Comparison of ENCODE assay signal across 9 cellular contexts in genomic region chr19:42284066-42284501, GRCh38. TPM values are rescaled to one million over a fixed set of nuclear protein-coding genes. Genes with fewer than 3 reads are reported as not detected.
DNase-seq lines count a peak whose midpoint lies in the region; ATAC-seq and TF ChIP-seq lines count a peak whose summit lies in the region.
"Had no signal": no experiment of that assay in that cellular context is flagged by ENCODE, and none has a peak within 500 bp of the region (broad histone marks: within the 10 kb centered on the region; RNA-seq: fewer than 3 reads in every experiment).

No MANE protein-coding gene starts in this region.

- peak; percentile 29 for ATAC-seq in GM19452 (IDR thresholded peaks at IDR 0.05; ENCODE audit: unreplicated experiment)
- ATAC-seq in HG03565 (IDR thresholded peaks at IDR 0.05; ENCODE audit: unreplicated experiment): peak; percentile 24
- ATAC-seq in Right ventricle myocardium superior (ENCODE audit: poor library complexity): peak; percentile 23

- H3K4me3 ChIP-seq in vagina: peak overlapping the region; percentile 66 to 90

- no peak overlapping the region for H3K27ac Mint-ChIP-seq in activated naive CD4-positive, alpha-beta T cell treated with anti-CD3 and anti-CD28 coated beads for 36 hours

- H3K4me3 Mint-ChIP-seq in activated naive CD4-positive, alpha-beta T cell treated with anti-CD3 and anti-CD28 coated beads for 36 hours: peak overlapping the region; percentile 7

- peaks cover 64% of the 10 kb centered on the region for H3K4me1 ChIP-seq in vagina

- CTCF ChIA-PET in activated naive CD4-positive, alpha-beta T cell treated with anti-CD3 and anti-CD28 coated beads for 36 hours (lab: Charles Lee): no interaction called here

- peaks cover 38% of the 10 kb centered on the region for H3K4me1 Mint-ChIP-seq in activated naive CD4-positive, alpha-beta T cell treated with anti-CD3 and anti-CD28 coated beads for 36 hours (ENCODE audit: low read depth)

- H3K36me3 ChIP-seq in vagina: peaks cover 0 to 21% of the 10 kb centered on the region in 2 donors

- no peaks in the 10 kb centered on the region for H3K9me3 ChIP-seq in vagina

- peak overlapping the region; percentile 100 for H3K27ac ChIP-seq in vagina

- no peak for TF ChIP-seq CTCF in vagina (IDR thresholded peaks at IDR 0.05)

- intact Hi-C loops in activated naive CD4-positive, alpha-beta T cell treated with anti-CD3 and anti-CD28 coated beads for 36 hours (cut with micrococcal nuclease): no loop called here
- intact Hi-C loops in Right ventricle myocardium superior (cut with DNase I) (no loop called here), posterior vena cava (cut with DNase I) (no loop called here), vagina (cut with DNase I) (no loop called here)

- no peaks in the 10 kb centered on the region for H3K27me3 Mint-ChIP-seq in activated naive CD4-positive, alpha-beta T cell treated with anti-CD3 and anti-CD28 coated beads for 36 hours (ENCODE audit: low read depth)

- H3K36me3 Mint-ChIP-seq in activated naive CD4-positive, alpha-beta T cell treated with anti-CD3 and anti-CD28 coated beads for 36 hours (ENCODE audit: low read depth): peaks cover 3% of the 10 kb centered on the region

- DNase-seq in DMS153 (lab: John Stamatoyannopoulos, UW) (peak; percentile 21), OCI-M1 (lab: John Stamatoyannopoulos, UW) (peak; percentile 88), Right ventricle myocardium superior (peak; percentile 87), posterior vena cava (ENCODE audit: low spot score) (peak; percentile 94), vagina (ENCODE audit: extremely low spot score in 2 of 2) (no peak)
- DNase-seq in activated naive CD4-positive, alpha-beta T cell treated with anti-CD3 and anti-CD28 coated beads for 36 hours: peak; percentile 75

- H3K9me3 Mint-ChIP-seq in activated naive CD4-positive, alpha-beta T cell treated with anti-CD3 and anti-CD28 coated beads for 36 hours: no peaks in the 10 kb centered on the region

- H3K27me3 ChIP-seq in vagina: no peaks in the 10 kb centered on the region

- peak in 1 of 2 donors; percentile 72 for TF ChIP-seq POLR2A in vagina (IDR thresholded peaks at IDR 0.05)

RNA-seq across cellular contexts. Expression of gene CIC, which starts 15.0 kb away (rescaled TPM):
- 10 to 100 TPM; 60.2 to 61.5 TPM for total RNA-seq in activated naive CD4-positive, alpha-beta T cell treated with anti-CD3 and anti-CD28 coated beads for 36 hours
- total RNA-seq in Right ventricle myocardium superior (33.6 TPM), posterior vena cava (10 to 100 TPM; 57.7 to 79.0 TPM), vagina (36.1 TPM)

RNA-seq across cellular contexts. Expression of gene PRR19, which starts 17.8 kb away (rescaled TPM):
- total RNA-seq in activated naive CD4-positive, alpha-beta T cell treated with anti-CD3 and anti-CD28 coated beads for 36 hours: under 1 TPM; 0.27 to 0.43 TPM
- total RNA-seq in Right ventricle myocardium superior (not detected), posterior vena cava (under 1 TPM in 1 of 2 donors, not detected in 1; 0.19 TPM), vagina (not detected)

RNA-seq across cellular contexts. Expression of gene PAFAH1B3, which starts 18.3 kb away (rescaled TPM):
- 10 to 100 TPM; 36.6 TPM for total RNA-seq in activated naive CD4-positive, alpha-beta T cell treated with anti-CD3 and anti-CD28 coated beads for 36 hours
- total RNA-seq in Right ventricle myocardium superior (4.3 TPM), posterior vena cava (1 to 10 TPM; 5.7 to 5.8 TPM), vagina (21.9 TPM)

RNA-seq across cellular contexts. Expression of gene TMEM145, which starts 29.0 kb away (rescaled TPM):
- not detected for total RNA-seq in activated naive CD4-positive, alpha-beta T cell treated with anti-CD3 and anti-CD28 coated beads for 36 hours
- total RNA-seq in Right ventricle myocardium superior (0.11 TPM), posterior vena cava (under 1 TPM in 1 of 2 donors, not detected in 1; 0.14 TPM), vagina (not detected)
- total RNA-seq: glomerular endothelial cell had no signal

RNA-seq across cellular contexts. Expression of gene ERF, which starts 29.2 kb away (rescaled TPM):
- 10 to 100 TPM; 52.4 to 55.6 TPM for total RNA-seq in activated naive CD4-positive, alpha-beta T cell treated with anti-CD3 and anti-CD28 coated beads for 36 hours
- 42.1 TPM for total RNA-seq in Right ventricle myocardium superior
- total RNA-seq in posterior vena cava: 10 to 100 TPM; 47.9 to 54.5 TPM
- total RNA-seq in vagina: 44.7 TPM

Comparison
In these comparisons a context has a peak if more than half of its experiments do, and no peak if none do; other contexts are left out.
1. DNase-seq: peak in DMS153 (single experiment), OCI-M1 (single experiment), activated naive CD4-positive, alpha-beta T cell treated with anti-CD3 and anti-CD28 coated beads for 36 hours (single experiment), Right ventricle myocardium superior (single experiment) and posterior vena cava (single experiment); none in vagina (0 of 2).
2. Peak in every context shown above with its lines, with median percentiles within 50 percentile points of each other: ATAC-seq.